ENCODE assay signal across 27 cellular contexts in the genomic region with DNA sequence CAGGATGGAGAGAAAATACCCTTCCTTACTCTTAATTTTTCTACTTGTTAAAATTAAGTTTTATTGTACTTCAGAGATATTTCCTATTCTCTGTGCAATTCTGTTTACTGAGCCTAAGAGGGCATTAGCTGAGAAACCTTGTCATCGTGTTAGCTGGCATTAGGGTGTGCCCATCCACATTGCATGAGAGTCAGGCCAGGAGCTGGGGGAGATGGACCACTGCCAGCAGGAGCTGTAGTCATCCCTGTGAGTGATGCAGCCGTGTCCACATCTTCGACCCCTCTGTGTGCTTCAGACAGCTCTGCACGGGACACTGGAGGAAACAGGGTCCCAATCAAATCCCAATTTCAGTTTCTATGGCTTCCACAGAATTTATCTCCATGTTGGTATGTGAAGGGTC. TPM values are rescaled to one million over a fixed set of nuclear protein-coding genes. Genes with fewer than 3 reads are reported as not detected.
DNase-seq lines count a peak whose midpoint lies in the region; ATAC-seq, FAIRE-seq and TF ChIP-seq lines count a peak whose summit lies in the region.
"Had no signal": no experiment of that assay in that cellular context is flagged by ENCODE, and none has a peak within 500 bp of the region (broad histone marks: within the 10 kb centered on the region; RNA-seq: fewer than 3 reads in every experiment).

No MANE protein-coding gene starts in this region.

- TF ChIP-seq EP300 in suprapubic skin (IDR thresholded peaks at IDR 0.05), result no peak

- POLR2A ChIA-PET in PC-3 (lab: Charles Lee; ENCODE audit: unreplicated experiment), result no interaction called here

- H3K27ac ChIP-seq in PC-3 (ENCODE audit: low read length) (no peak overlapping the region), astrocyte (ENCODE audit: low read depth, low read length) (no peak overlapping the region), suprapubic skin (peak overlapping the region; percentile 89)
- H3K27ac ChIP-seq: RWPE1 had no signal

- H3K4me3 ChIP-seq in PC-3 (ENCODE audit: low read length) (no peak overlapping the region), astrocyte (ENCODE audit: insufficient read depth, low read depth, low read length) (no peak overlapping the region), suprapubic skin (no peak overlapping the region)
- H3K4me3 ChIP-seq: GM23338, MG63 had no signal

- H3K4me2 ChIP-seq in PC-3 (ENCODE audit: low read length) (no peak overlapping the region), astrocyte (ENCODE audit: low read length) (no peak overlapping the region)
- H3K4me2 ChIP-seq: GM23338 had no signal

- no peaks in the 10 kb centered on the region for H3K4me1 Mint-ChIP-seq in astrocyte (ENCODE audit: low read depth, unreplicated experiment)
- H3K4me1 Mint-ChIP-seq: CD14-positive monocyte, GM23338, H9, IgD-negative memory B cell had no signal

- no peak overlapping the region for H3K4me3 Mint-ChIP-seq in astrocyte (ENCODE audit: unreplicated experiment)
- H3K4me3 Mint-ChIP-seq: CD14-positive monocyte, GM23338, H9, IgD-negative memory B cell had no signal

- H3K9me2 ChIP-seq in PC-3 (replicated peaks; ENCODE audit: low read length), result no peaks in the 10 kb centered on the region

- TF ChIP-seq POLR2A in suprapubic skin (IDR thresholded peaks at IDR 0.05) (no peak), GM18505 (IDR thresholded peaks at IDR 0.05; ENCODE audit: borderline replicate concordance, extremely low read depth, insufficient read depth, insufficient read length) (no peak)

- no peaks in the 10 kb centered on the region for H3F3A ChIP-seq in PC-3 (ENCODE audit: low read length, unreplicated experiment)

- no peaks in the 10 kb centered on the region for H3K79me2 ChIP-seq in PC-3 (ENCODE audit: low read length)
- H3K79me2 ChIP-seq in astrocyte (ENCODE audit: insufficient read depth, low read length), result no peaks in the 10 kb centered on the region

- H3K9me3 Mint-ChIP-seq in astrocyte (ENCODE audit: unreplicated experiment), result no peaks in the 10 kb centered on the region
- H3K9me3 Mint-ChIP-seq: GM23338, H9 had no signal

- H3K9ac ChIP-seq in PC-3 (ENCODE audit: low read length) (no peak overlapping the region), astrocyte (ENCODE audit: low read length) (no peak overlapping the region)

- no TSS peak for BruUV-seq in PC-3 (replicated peaks; lab: Mats Ljungman, UMichigan)

- CTCF ChIA-PET in PC-3 (lab: Charles Lee), result interaction anchor here (0.6 kb wide), 1 partner anchor 1852 kb away, joined by 4 read pairs; no protein-coding TSS in a partner anchor

- H4K20me1 ChIP-seq in PC-3 (ENCODE audit: low read length) (no peaks in the 10 kb centered on the region), astrocyte (ENCODE audit: insufficient read depth, low read length) (no peaks in the 10 kb centered on the region)

- H3K27ac Mint-ChIP-seq in astrocyte (ENCODE audit: unreplicated experiment), result no peak overlapping the region
- H3K27ac Mint-ChIP-seq: CD14-positive monocyte, GM23338, H9, IgD-negative memory B cell had no signal

- no peaks in the 10 kb centered on the region for H3K27me3 ChIP-seq in PC-3 (ENCODE audit: low read length)
- no peaks in the 10 kb centered on the region for H3K27me3 ChIP-seq in astrocyte (ENCODE audit: insufficient read depth, low read length)
- no peaks in the 10 kb centered on the region for H3K27me3 ChIP-seq in suprapubic skin
- H3K27me3 ChIP-seq: BE2C, MG63 had no signal

- no peaks in the 10 kb centered on the region for H3K9me3 ChIP-seq in PC-3 (ENCODE audit: low read length)
- no peaks in the 10 kb centered on the region for H3K9me3 ChIP-seq in astrocyte (ENCODE audit: insufficient read depth, low read depth, low read length)
- no peaks in the 10 kb centered on the region for H3K9me3 ChIP-seq in suprapubic skin
- H3K9me3 ChIP-seq: BE2C, MG63 had no signal

- TF ChIP-seq CTCF in PC-3 (conservative IDR thresholded peaks at IDR 0.05; ENCODE audit: low read depth, low read length) (no peak), astrocyte (IDR thresholded peaks at IDR 0.05; ENCODE audit: insufficient read depth, low read depth, low read length) (no peak), suprapubic skin (IDR thresholded peaks at IDR 0.05) (no peak)

- FAIRE-seq in astrocyte (lab: Jason Lieb, UNC), result no peak
- FAIRE-seq: HTR-8/SVneo had no signal

- peak; percentile 67 for ATAC-seq in PC-3
- ATAC-seq in GM18505 (IDR thresholded peaks at IDR 0.05; ENCODE audit: unreplicated experiment), result no peak
- ATAC-seq: GM23338 had no signal

- intact Hi-C loops in PC-3 (cut with micrococcal nuclease), result loop anchor here (10.0 kb wide), 1 partner anchor 161 kb away; no protein-coding TSS in a partner anchor

- H3K27me3 Mint-ChIP-seq in astrocyte (ENCODE audit: low read depth, unreplicated experiment), result no peaks in the 10 kb centered on the region
- H3K27me3 Mint-ChIP-seq: IgD-negative memory B cell had no signal

- H3K4me1 ChIP-seq in PC-3 (ENCODE audit: insufficient read depth, low read length) (no peaks in the 10 kb centered on the region), astrocyte (ENCODE audit: insufficient read depth, low read length) (no peaks in the 10 kb centered on the region), suprapubic skin (peaks cover 13% of the 10 kb centered on the region)

- H3K36me3 ChIP-seq in PC-3 (ENCODE audit: low read depth, low read length) (no peaks in the 10 kb centered on the region), astrocyte (ENCODE audit: insufficient read depth, low read length) (no peaks in the 10 kb centered on the region), suprapubic skin (no peaks in the 10 kb centered on the region)
- H3K36me3 ChIP-seq: BE2C, MG63 had no signal

- no peaks in the 10 kb centered on the region for H3K36me3 Mint-ChIP-seq in astrocyte (ENCODE audit: low read depth, unreplicated experiment)
- H3K36me3 Mint-ChIP-seq: CD14-positive monocyte, IgD-negative memory B cell had no signal

- peak; percentile 4 for DNase-seq in HS-27A (ENCODE audit: low read depth)
- peak; percentile 69 for DNase-seq in PC-3
- DNase-seq in astrocyte (ENCODE audit: low read depth), result no peak
- no peak for DNase-seq in suprapubic skin (ENCODE audit: low spot score in 2 of 2)
- DNase-seq in activated CD8-positive, alpha-beta memory T cell treated with anti-CD3 and anti-CD28 coated beads, Interleukin-2, amount 50 U/mL, for 48 hours, result no peak
- no peak for DNase-seq in NCI-H146 treated with DMSO at 0.1 percent for 48 hours (lab: John Stamatoyannopoulos, UW; ENCODE audit: unreplicated experiment)
- DNase-seq: ACHN, BE2C, Calu3, DMS79 treated with DMSO at 0.1 percent for 48 hours, H9, MG63, NCI-H1105 treated with DMSO at 0.1 percent for 48 hours, NCI-H146, NCI-H2029, NCI-H2227 treated with DMSO at 0.1 percent for 48 hours, NCI-H526 treated with DMSO at 0.1 percent for 48 hours, SHP77 treated with DMSO at 0.1 percent for 48 hours had no signal

- no peak overlapping the region for H2AFZ ChIP-seq in PC-3 (ENCODE audit: low read length)
- H2AFZ ChIP-seq in astrocyte (ENCODE audit: low read depth, low read length), result peak overlapping the region; percentile 12
- H2AFZ ChIP-seq: GM23338 had no signal

- 79% methylated on average over 4 of the region's 4 CpGs for WGBS in suprapubic skin

RNA-seq across cellular contexts. Expression of gene ABCA12, which starts 34.2 kb away (rescaled TPM):
- not detected in 2 replicates for total RNA-seq in PC-3 (2014; rRNA removed)
- 4.4 and 4.7 TPM in 2 replicates for total RNA-seq in astrocyte
- 10 to 100 TPM; 55.9 to 98.4 (median 65.9) TPM for total RNA-seq in suprapubic skin
- total RNA-seq: G401; H9; NCI-H460; T-helper 1 cell treated with Interleukin-12 subunit alpha and Interleukin-12 subunit beta and Interleukin-4 antibody, amounts not matched to agents 30 ng/mL and 1 ng/mL, for 36 hours had no signal

Comparison
In these comparisons a context has a peak if more than half of its experiments do, and no peak if none do; other contexts are left out.
1. DNase-seq: peak in HS-27A (single experiment) and PC-3 (single experiment); none in astrocyte (single experiment), suprapubic skin (0 of 2), activated CD8-positive, alpha-beta memory T cell treated with anti-CD3 and anti-CD28 coated beads, Interleukin-2, amount 50 U/mL, for 48 hours (single experiment) and NCI-H146 treated with DMSO at 0.1 percent for 48 hours (single experiment).